8 cellular contexts compared by ENCODE assay signal in genomic region chr1:32241011-32241763, GRCh38. TPM values are rescaled to one million over a fixed set of nuclear protein-coding genes. Genes with fewer than 3 reads are reported as not detected.
DNase-seq lines count a peak whose midpoint lies in the region; ATAC-seq and TF ChIP-seq lines count a peak whose summit lies in the region.

No MANE protein-coding gene starts in this region.

- H2AFZ ChIP-seq in neural cell (ENCODE audit: low read depth, low read length), result no peak overlapping the region

- peak overlapping the region in 3 of 4 donors; percentile 80 to 89 (median 87) for H3K27ac ChIP-seq in gastroesophageal sphincter
- H3K27ac ChIP-seq in neural cell (ENCODE audit: low read length), result no peak overlapping the region

- TF ChIP-seq RAD21 in neural cell (conservative IDR thresholded peaks at IDR 0.05), result no peak

- 0% methylated on average over 2 to 3 of the region's 54 CpGs for WGBS in gastroesophageal sphincter (ENCODE audit: low coverage in 1 of 2), 2 donors

- H3K36me3 ChIP-seq in gastroesophageal sphincter (no peaks in the 10 kb centered on the region), neural cell (ENCODE audit: insufficient read depth, low read length) (no peaks in the 10 kb centered on the region)

- in situ Hi-C loops in GM13977 (cut with MboI; ENCODE audit: low pct_unique_long_range_greater_than_20kb, low sequenced_read_pairs, unreplicated experiment), result no loop called here

- TF ChIP-seq EP300 in gastroesophageal sphincter (IDR thresholded peaks at IDR 0.05) (no peak), neural cell (conservative IDR thresholded peaks at IDR 0.05; ENCODE audit: poor library complexity, severe bottlenecking) (no peak)

- H3F3A ChIP-seq in neural cell (ENCODE audit: insufficient read depth, low read length, poor library complexity, severe bottlenecking), result no peaks in the 10 kb centered on the region

- H4K20me1 ChIP-seq in neural cell (ENCODE audit: insufficient read depth), result no peaks in the 10 kb centered on the region

- H3K4me3 Mint-ChIP-seq in activated T-cell treated with anti-CD3 and anti-CD28 coated beads, Interleukin-2, amount 50 U/mL, for 72 hours, result peak overlapping the region; percentile 90 to 92

- H3K4me1 ChIP-seq in gastroesophageal sphincter, result peaks cover 0 to 43% (median 12%) of the 10 kb centered on the region in 3 donors

- H3K36me3 Mint-ChIP-seq in activated T-cell treated with anti-CD3 and anti-CD28 coated beads, Interleukin-2, amount 50 U/mL, for 72 hours (ENCODE audit: insufficient read depth in 2 of 2), result no peaks in the 10 kb centered on the region

- H3K79me2 ChIP-seq in neural cell (replicated peaks; ENCODE audit: insufficient read depth, low read length), result no peaks in the 10 kb centered on the region

- peaks cover 29% of the 10 kb centered on the region for H3K4me1 Mint-ChIP-seq in activated T-cell treated with anti-CD3 and anti-CD28 coated beads, Interleukin-2, amount 50 U/mL, for 72 hours (ENCODE audit: low read depth)

- peak overlapping the region; percentile 14 for H3K9ac ChIP-seq in neural cell (ENCODE audit: low read length)

- H3K9me2 ChIP-seq in neural cell (ENCODE audit: insufficient read depth, low read length), result no peaks in the 10 kb centered on the region

- H3K27me3 ChIP-seq in gastroesophageal sphincter (no peaks in the 10 kb centered on the region), neural cell (ENCODE audit: insufficient read depth, low read depth, low read length) (peaks cover 24% of the 10 kb centered on the region)

- no peak overlapping the region for H3K4me2 ChIP-seq in neural cell (ENCODE audit: low read length)

- no peaks in the 10 kb centered on the region for H3K27me3 Mint-ChIP-seq in activated T-cell treated with anti-CD3 and anti-CD28 coated beads, Interleukin-2, amount 50 U/mL, for 72 hours (ENCODE audit: low read depth)

- TF ChIP-seq CTCF in AG10803 (conservative IDR thresholded peaks at IDR 0.05; ENCODE audit: low read length) (peak; percentile 16), GM13977 (IDR thresholded peaks at IDR 0.05; ENCODE audit: extremely low read depth, insufficient read depth, missing control alignments) (peak; percentile 20), gastroesophageal sphincter (IDR thresholded peaks at IDR 0.05) (no peak), neural cell (IDR thresholded peaks at IDR 0.05; ENCODE audit: poor library complexity, severe bottlenecking) (no peak)

- DNase-seq in AG10803 (ENCODE audit: low read depth), result peak; percentile 54
- DNase-seq in GM13977 (ENCODE audit: low spot score), result peak; percentile 70
- DNase-seq in NCI-H1930 (lab: John Stamatoyannopoulos, UW), result peak; percentile 28 to 29
- DNase-seq in activated T-cell treated with anti-CD3 and anti-CD28 coated beads, Interleukin-2, amount 50 U/mL, for 72 hours, result peak; percentile 56 to 58

- H3K4me3 ChIP-seq in AG10803 (ENCODE audit: low read length) (peak overlapping the region; percentile 79), gastroesophageal sphincter (peak overlapping the region; percentile 40 to 70), neural cell (ENCODE audit: low read length) (peak overlapping the region; percentile 60)

- H3K9me3 ChIP-seq in gastroesophageal sphincter, result no peaks in the 10 kb centered on the region
- H3K9me3 ChIP-seq in neural cell (ENCODE audit: low read length), result no peaks in the 10 kb centered on the region

- ATAC-seq in activated T-cell treated with anti-CD3 and anti-CD28 coated beads, Interleukin-2, amount 50 U/mL, for 72 hours (replicated peaks in 1 of 2), result peak; percentile 72
- peak; percentile 65 for ATAC-seq in gastroesophageal sphincter
- ATAC-seq in GM21723 (IDR thresholded peaks at IDR 0.05; ENCODE audit: unreplicated experiment), result no peak
- no peak for ATAC-seq in HG02870 (IDR thresholded peaks at IDR 0.05; ENCODE audit: unreplicated experiment)

- TF ChIP-seq POLR2A in gastroesophageal sphincter (IDR thresholded peaks at IDR 0.05), result no peak

- H3K27ac Mint-ChIP-seq in activated T-cell treated with anti-CD3 and anti-CD28 coated beads, Interleukin-2, amount 50 U/mL, for 72 hours, result no peak overlapping the region

- H3K9me3 Mint-ChIP-seq in activated T-cell treated with anti-CD3 and anti-CD28 coated beads, Interleukin-2, amount 50 U/mL, for 72 hours, result no peaks in the 10 kb centered on the region

TF ChIP-seq in neural cell, 6 proteins besides CTCF, POLR2A, EP300 and RAD21:
- no peak for TF ChIP-seq TAF1 (IDR thresholded peaks at IDR 0.05; ENCODE audit: low read depth)
- TF ChIP-seq REST (IDR thresholded peaks at IDR 0.05; ENCODE audit: borderline replicate concordance), result no peak
- no peak for TF ChIP-seq SMC3 (conservative IDR thresholded peaks at IDR 0.05; ENCODE audit: poor library complexity)
- no peak for TF ChIP-seq EZH2 (IDR thresholded peaks at IDR 0.05; ENCODE audit: borderline replicate concordance, insufficient read depth, low read length, poor library complexity, severe bottlenecking)
- TF ChIP-seq MXI1 (conservative IDR thresholded peaks at IDR 0.05; ENCODE audit: poor library complexity, severe bottlenecking), result no peak
- no peak for TF ChIP-seq POLR2AphosphoS5 (IDR thresholded peaks at IDR 0.05)

RNA-seq across cellular contexts. Expression of gene FAM167B, which starts 5.8 kb away (rescaled TPM):
- 1 to 10 TPM; 1.6 to 1.9 TPM for total RNA-seq in activated T-cell treated with anti-CD3 and anti-CD28 coated beads, Interleukin-2, amount 50 U/mL, for 72 hours
- 1 to 10 TPM in 3 of 4 donors, under 1 TPM in 1; 0.40 to 4.4 (median 2.2) TPM for total RNA-seq in gastroesophageal sphincter
- polyA plus RNA-seq in neural cell, result not detected in 2 replicates
- not detected in 2 replicates for polyA minus RNA-seq in neural cell

RNA-seq across cellular contexts. Expression of gene LCK, which starts 9.9 kb away (rescaled TPM):
- 100 to 1,000 TPM; 227 to 254 TPM for total RNA-seq in activated T-cell treated with anti-CD3 and anti-CD28 coated beads, Interleukin-2, amount 50 U/mL, for 72 hours
- 1 to 10 TPM in 2 of 4 donors, under 1 TPM in 2; 0.47 to 3.5 (median 1.2) TPM for total RNA-seq in gastroesophageal sphincter
- not detected in 2 replicates for polyA plus RNA-seq in neural cell
- not detected in 2 replicates for polyA minus RNA-seq in neural cell

RNA-seq across cellular contexts. Expression of gene EIF3I, which starts 19.0 kb away (rescaled TPM):
- total RNA-seq in activated T-cell treated with anti-CD3 and anti-CD28 coated beads, Interleukin-2, amount 50 U/mL, for 72 hours, result 100 to 1,000 TPM; 241 to 276 TPM
- 100 to 1,000 TPM; 123 to 224 (median 171) TPM for total RNA-seq in gastroesophageal sphincter
- 158 and 174 TPM in 2 replicates for polyA plus RNA-seq in neural cell
- 102 and 103 TPM in 2 replicates for polyA minus RNA-seq in neural cell

RNA-seq across cellular contexts. Expression of gene TMEM234, which starts 19.0 kb away (rescaled TPM):
- total RNA-seq in activated T-cell treated with anti-CD3 and anti-CD28 coated beads, Interleukin-2, amount 50 U/mL, for 72 hours, result 10 to 100 TPM in 1 of 2 donors, 1 to 10 TPM in 1; 9.8 to 10.5 TPM
- total RNA-seq in gastroesophageal sphincter, result 10 to 100 TPM in 2 of 4 donors, 1 to 10 TPM in 2; 3.5 to 17.9 (median 9.9) TPM
- polyA plus RNA-seq in neural cell, result 24.4 and 30.2 TPM in 2 replicates
- 22.0 and 28.5 TPM in 2 replicates for polyA minus RNA-seq in neural cell

RNA-seq across cellular contexts. Expression of gene DCDC2B, which starts 32.3 kb away (rescaled TPM):
- under 1 TPM in 1 of 2 donors, not detected in 1; 0.21 TPM for total RNA-seq in activated T-cell treated with anti-CD3 and anti-CD28 coated beads, Interleukin-2, amount 50 U/mL, for 72 hours
- not detected for total RNA-seq in gastroesophageal sphincter
- not detected in 2 replicates for polyA plus RNA-seq in neural cell
- polyA minus RNA-seq in neural cell, result not detected in 2 replicates

Comparison
In these comparisons a context has a peak if more than half of its experiments do, and no peak if none do; other contexts are left out.
1. CTCF ChIP-seq: peak in AG10803 (single experiment) and GM13977 (single experiment); none in gastroesophageal sphincter (0 of 4) and neural cell (single experiment).
2. ATAC-seq: peak in activated T-cell treated with anti-CD3 and anti-CD28 coated beads, Interleukin-2, amount 50 U/mL, for 72 hours (2 of 2) and gastroesophageal sphincter (single experiment); none in GM21723 (single experiment) and HG02870 (single experiment).
3. RNA of gene LCK, which starts 9.9 kb away (total RNA-seq): 227 to 254 TPM in activated T-cell treated with anti-CD3 and anti-CD28 coated beads, Interleukin-2, amount 50 U/mL, for 72 hours; 0.47 to 3.5 TPM in gastroesophageal sphincter; every median in the first group is over 10 times any median in the second.
4. Peak in every context shown above with its lines, with median percentiles within 50 percentile points of each other: DNase-seq and H3K4me3 ChIP-seq.